8 cellular contexts compared by ENCODE assay signal in genomic region chr17:4607773-4608187, GRCh38.
A peak's percentile ranks its signal among the peaks of the same experiment; 100 is the strongest.
DNase-seq lines count a peak whose midpoint lies in the region; ATAC-seq lines count a peak whose summit lies in the region.

No MANE protein-coding gene starts in this region.

- ATAC-seq in GM21515 (IDR thresholded peaks at IDR 0.05; ENCODE audit: unreplicated experiment), result no peak
- no peak for ATAC-seq in HG03460 (IDR thresholded peaks at IDR 0.05; ENCODE audit: unreplicated experiment)
- ATAC-seq in HG03139 (IDR thresholded peaks at IDR 0.05; ENCODE audit: unreplicated experiment), result no peak
- no peak for ATAC-seq in HG03108 (IDR thresholded peaks at IDR 0.05; ENCODE audit: unreplicated experiment)

- no peaks in the 10 kb centered on the region for H3K36me3 ChIP-seq in HUES48 (ENCODE audit: control insufficient read depth, insufficient read depth, low read length)

- DNase-seq in caudate nucleus (lab: John Stamatoyannopoulos, UW) (peak in 12 of 61 donors; percentile 2 to 24 (median 10)), left kidney (ENCODE audit: low read depth, low spot score) (peak; percentile 82), smooth muscle cell of the brain vasculature (ENCODE audit: low read depth, low spot score) (peak; percentile 76)

- H3K9ac ChIP-seq in HUES48 (ENCODE audit: low read depth, low read length), result peak overlapping the region; percentile 21; the same call in 1 of the 2 replicates

- H3K27me3 ChIP-seq in HUES48 (ENCODE audit: control insufficient read depth, insufficient read depth, low read length), result no peaks in the 10 kb centered on the region

- no peaks in the 10 kb centered on the region for H3K9me3 ChIP-seq in HUES48 (ENCODE audit: control insufficient read depth, insufficient read depth, low read length)

- H3K27ac ChIP-seq in HUES48 (ENCODE audit: low read depth, low read length) (peak overlapping the region; percentile 61), caudate nucleus (ENCODE audit: low read depth, low read length) (peak overlapping the region; percentile 39)

- no peak overlapping the region for H3K4me3 ChIP-seq in HUES48 (ENCODE audit: low read depth, low read length)

- peaks cover 7% of the 10 kb centered on the region; the same call in 1 of the 2 replicates for H3K4me1 ChIP-seq in HUES48 (ENCODE audit: control insufficient read depth, insufficient read depth, low read length)
